Comparison of ENCODE assay signal across 1 cellular context in genomic region chr6:111873178-111874029, GRCh38.
A peak's percentile ranks its signal among the peaks of the same experiment; 100 is the strongest.
TF ChIP-seq lines count a peak whose summit lies in the region.

FYN (minus strand) TSS chr6:111873452; CDS start chr6:111720051, 153,401 bp downstream.

TF ChIP-seq in K562, 482 proteins besides CTCF, POLR2A, EP300 and RAD21 (continued from another document and continues in another):
- TF ChIP-seq CHD7 (IDR thresholded peaks at IDR 0.05; ENCODE audit: low read depth, low read length) (no peak), SAFB2 (IDR thresholded peaks at IDR 0.05; ENCODE audit: borderline replicate concordance, low read depth, low read length, severe bottlenecking) (no peak), ZNF830 (CRISPR knock-in tag; IDR thresholded peaks at IDR 0.05) (no peak), SNRNP70 (optimal IDR thresholded peaks at IDR 0.05; ENCODE audit: low read depth, low read length) (no peak), ILK (tag; IDR thresholded peaks at IDR 0.05; ENCODE audit: borderline replicate concordance, low read depth) (no peak), RB1 (IDR thresholded peaks at IDR 0.05; ENCODE audit: low read depth) (peak; percentile 31), PTRF (tag; IDR thresholded peaks at IDR 0.05) (no peak), SIN3A (IDR thresholded peaks at IDR 0.05; ENCODE audit: borderline replicate concordance in 2 of 2, control insufficient read depth in 1 of 2, low read depth in 2 of 2, low read length in 2 of 2) (no peak), SRSF1 (IDR thresholded peaks at IDR 0.05; ENCODE audit: low read depth, low read length) (no peak), CBX3 (IDR thresholded peaks at IDR 0.05; ENCODE audit: borderline replicate concordance in 1 of 2, low read length in 2 of 2) (no peak), FOXO4 (CRISPR knock-in tag; IDR thresholded peaks at IDR 0.05) (no peak), PHTF2 (CRISPR knock-in tag; IDR thresholded peaks at IDR 0.05) (no peak), SP1 (CRISPR knock-in tag; IDR thresholded peaks at IDR 0.05) (peak; percentile 98), MBD1 (CRISPR knock-in tag; IDR thresholded peaks at IDR 0.05) (no peak), CREBBP (IDR thresholded peaks at IDR 0.05; ENCODE audit: low read depth, low read length) (no peak), KDM5B (IDR thresholded peaks at IDR 0.05; ENCODE audit: insufficient replicate concordance, low read depth, low read length) (no peak), ZNF253 (CRISPR knock-in tag; conservative IDR thresholded peaks at IDR 0.05) (no peak), NBN (IDR thresholded peaks at IDR 0.05; ENCODE audit: low read depth) (no peak), GATAD2B (IDR thresholded peaks at IDR 0.05; ENCODE audit: borderline replicate concordance) (no peak), ZNF592 (IDR thresholded peaks at IDR 0.05) (no peak), FUS (optimal IDR thresholded peaks at IDR 0.05; ENCODE audit: low read depth, low read length) (peak; percentile 49), ZNF717 (CRISPR knock-in tag; IDR thresholded peaks at IDR 0.05) (no peak), TCF7 (IDR thresholded peaks at IDR 0.05; ENCODE audit: borderline replicate concordance) (no peak), ZC3H11A (IDR thresholded peaks at IDR 0.05; ENCODE audit: low read depth, low read length) (no peak), TRIM28 (IDR thresholded peaks at IDR 0.05) (no peak), SRSF3 (IDR thresholded peaks at IDR 0.05; ENCODE audit: insufficient read depth, low read length) (no peak), ZNF146 (CRISPR knock-in tag; IDR thresholded peaks at IDR 0.05; ENCODE audit: unreplicated experiment) (no peak), MTA1 (IDR thresholded peaks at IDR 0.05; ENCODE audit: borderline replicate concordance) (no peak), SRSF7 (optimal IDR thresholded peaks at IDR 0.05; ENCODE audit: low read depth, low read length) (no peak), EWSR1 (IDR thresholded peaks at IDR 0.05; ENCODE audit: borderline replicate concordance, low read depth, partially characterized antibody) (no peak), ARID1B (IDR thresholded peaks at IDR 0.05) (no peak), TBP (optimal IDR thresholded peaks at IDR 0.05; ENCODE audit: low read depth, low read length) (no peak), ZNF282 (CRISPR knock-in tag; IDR thresholded peaks at IDR 0.05) (no peak), PCBP1 (IDR thresholded peaks at IDR 0.05; ENCODE audit: low read depth, low read length, poor library complexity, severe bottlenecking) (no peak), NONO (IDR thresholded peaks at IDR 0.05; ENCODE audit: low read depth in 2 of 2, low read length in 1 of 2) (no peak), DNMT1 (IDR thresholded peaks at IDR 0.05) (no peak), DLX4 (CRISPR knock-in tag; IDR thresholded peaks at IDR 0.05) (no peak), ZNF76 (CRISPR knock-in tag; IDR thresholded peaks at IDR 0.05; ENCODE audit: borderline replicate concordance) (no peak), ZNF165 (CRISPR knock-in tag; IDR thresholded peaks at IDR 0.05; ENCODE audit: borderline replicate concordance) (no peak), ZNF436 (CRISPR knock-in tag; IDR thresholded peaks at IDR 0.05) (no peak), ZC3H4 (CRISPR knock-in tag; IDR thresholded peaks at IDR 0.05; ENCODE audit: borderline replicate concordance) (no peak), CGGBP1 (CRISPR knock-in tag; IDR thresholded peaks at IDR 0.05) (peak; percentile 72; the same call in 1 of the 2 replicates), GTF3C2 (IDR thresholded peaks at IDR 0.05; ENCODE audit: borderline replicate concordance, extremely low read depth, insufficient read length) (no peak)
